In the genomic region with DNA sequence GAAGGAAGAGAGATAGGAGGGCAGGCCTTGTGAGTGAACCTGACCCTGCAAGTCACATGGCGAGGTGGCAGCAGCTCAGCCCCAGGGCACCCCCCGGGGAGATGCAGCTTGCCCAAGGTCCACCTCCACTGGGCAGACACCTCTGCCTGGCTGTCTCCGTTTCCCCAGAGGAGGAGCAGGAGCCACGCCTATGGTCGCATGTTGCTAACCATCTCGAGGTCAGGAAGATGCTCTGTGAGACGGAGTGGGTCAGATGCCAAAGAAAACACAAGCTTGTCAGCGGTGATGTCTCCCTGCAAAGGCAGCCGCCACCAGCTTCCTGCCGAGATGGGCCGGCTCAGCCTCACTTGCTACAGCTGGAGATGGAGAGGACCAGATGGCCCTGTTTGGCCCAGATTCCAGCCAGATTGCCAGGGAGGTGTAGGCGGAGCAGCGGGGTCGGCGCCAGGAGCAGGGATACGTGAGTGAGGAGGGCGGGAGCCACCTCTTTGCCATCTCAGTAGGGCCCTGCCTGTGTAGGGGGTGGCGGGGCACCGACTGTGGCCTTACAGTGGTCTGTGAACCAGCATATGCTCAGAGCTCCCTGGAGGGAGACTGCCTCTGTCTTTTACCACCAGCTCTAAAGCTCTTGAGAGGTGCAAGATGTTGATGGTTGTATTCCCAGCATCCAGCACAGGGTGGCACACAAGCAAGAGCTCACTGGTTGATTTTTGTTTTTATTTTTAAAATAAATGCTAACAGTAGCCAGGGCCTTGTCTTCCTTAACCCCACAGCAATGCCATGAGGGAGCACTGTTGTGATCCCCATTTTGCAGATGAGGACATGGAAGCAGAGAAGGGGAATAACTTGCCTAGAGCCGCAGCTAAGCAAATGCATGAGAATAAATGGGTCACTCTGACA, we compare ENCODE assay signal across 7 cellular contexts. TPM values are rescaled to one million over a fixed set of nuclear protein-coding genes. Genes with fewer than 3 reads are reported as not detected.
DNase-seq lines count a peak whose midpoint lies in the region; ATAC-seq and TF ChIP-seq lines count a peak whose summit lies in the region.

No MANE protein-coding gene starts in this region.

- TF ChIP-seq POLR2A in GM18505 (IDR thresholded peaks at IDR 0.05; ENCODE audit: borderline replicate concordance, extremely low read depth, insufficient read depth, insufficient read length): no peak

- DNase-seq in ELR (ENCODE audit: low read depth): peak; percentile 11
- peak; percentile 98 for DNase-seq in NCI-H2171 (lab: John Stamatoyannopoulos, UW)
- peak in 44 of 56 donors; percentile 16 to 69 (median 50) for DNase-seq in amygdala (lab: John Stamatoyannopoulos, UW)
- DNase-seq in mucosa of descending colon: no peak
- no peak for DNase-seq in epidermal melanocyte (ENCODE audit: insufficient read length, low spot score)
- no peak for DNase-seq in iPS-NIHi11 (ENCODE audit: low spot score)

- H3K36me3 ChIP-seq in mucosa of descending colon (ENCODE audit: low read depth): no peaks in the 10 kb centered on the region

- ATAC-seq in mucosa of descending colon: peak; percentile 22
- ATAC-seq in GM18505 (IDR thresholded peaks at IDR 0.05; ENCODE audit: unreplicated experiment): no peak

- H3K4me1 ChIP-seq in mucosa of descending colon (ENCODE audit: low read depth): no peaks in the 10 kb centered on the region

- no peaks in the 10 kb centered on the region for H3K9me3 ChIP-seq in mucosa of descending colon

- intact Hi-C loops in mucosa of descending colon (cut with DNase I, micrococcal nuclease): no loop called here

- H3K4me3 ChIP-seq in mucosa of descending colon: no peak overlapping the region

- TF ChIP-seq CTCF in mucosa of descending colon (IDR thresholded peaks at IDR 0.05): no peak

RNA-seq across cellular contexts. Expression of gene FAM83D, which starts 42.9 kb away (rescaled TPM):
- 10 to 100 TPM in 2 of 3 donors, 1 to 10 TPM in 1; 3.4 to 13.9 (median 13.1) TPM for total RNA-seq in mucosa of descending colon

Comparison
In these comparisons a context has a peak if more than half of its experiments do, and no peak if none do; other contexts are left out.
1. DNase-seq: peak in ELR (single experiment), NCI-H2171 (single experiment) and amygdala (44 of 56); none in mucosa of descending colon (0 of 3), epidermal melanocyte (single experiment) and iPS-NIHi11 (single experiment).